Comparison of ENCODE assay signal across 13 cellular contexts in the genomic region with DNA sequence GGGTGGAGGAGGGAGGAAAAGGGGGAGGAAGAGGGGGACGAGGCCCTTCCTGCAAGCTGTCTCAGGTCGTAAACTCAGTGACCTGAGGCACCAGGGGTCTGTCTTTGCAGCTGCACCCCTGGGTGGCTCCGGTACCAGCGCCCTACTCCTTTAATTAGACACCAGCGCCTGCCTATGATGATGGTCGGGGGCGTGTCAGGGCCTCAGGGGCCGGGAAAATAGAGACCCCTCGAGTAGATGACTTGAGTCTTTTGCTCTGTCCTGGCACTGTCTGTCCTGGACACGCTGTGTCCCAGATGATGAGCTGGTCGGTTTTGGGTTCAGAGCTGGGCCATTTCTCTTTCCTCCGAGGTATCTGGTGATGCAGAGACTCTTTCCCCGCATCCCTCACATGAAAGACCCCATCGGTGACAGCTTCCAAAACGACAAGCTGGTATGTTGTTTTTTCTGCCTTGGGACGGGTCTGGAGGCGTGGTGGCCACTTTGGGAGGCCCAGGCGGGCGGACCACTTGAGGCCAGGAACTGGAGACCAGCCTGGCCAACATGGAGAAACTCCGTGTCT. TPM values are rescaled to one million over a fixed set of nuclear protein-coding genes. Genes with fewer than 3 reads are reported as not detected.
A peak's percentile ranks its signal among the peaks of the same experiment; 100 is the strongest.
DNase-seq lines count a peak whose midpoint lies in the region; ATAC-seq and TF ChIP-seq lines count a peak whose summit lies in the region.
"Had no signal": no experiment of that assay in that cellular context is flagged by ENCODE, and none has a peak within 500 bp of the region (broad histone marks: within the 10 kb centered on the region; RNA-seq: fewer than 3 reads in every experiment).

No MANE protein-coding gene starts in this region.

- H3K9me3 ChIP-seq in IMR-90 (ENCODE audit: control insufficient read depth, insufficient read depth, low read length), result no peaks in the 10 kb centered on the region

- no peak overlapping the region for H3K27ac Mint-ChIP-seq in activated T-cell treated with anti-CD3 and anti-CD28 coated beads, Interleukin-2, amount 50 U/mL, for 72 hours
- no peak overlapping the region for H3K27ac Mint-ChIP-seq in stimulated activated effector memory CD8-positive, alpha-beta T cell treated with anti-CD3 and anti-CD28 coated beads, Interleukin-12 subunit alpha, Interleukin-12 subunit beta, amount 100 ng/mL, for 72 hours

- H2BK15ac ChIP-seq in IMR-90 (ENCODE audit: low read depth, low read length), result no peak overlapping the region

- no peaks in the 10 kb centered on the region for H3K9me1 ChIP-seq in IMR-90 (ENCODE audit: insufficient read depth, low read length)

- TF ChIP-seq POLR2A in IMR-90 (IDR thresholded peaks at IDR 0.05; ENCODE audit: low read depth, low read length), result no peak

- no peak overlapping the region for H4K5ac ChIP-seq in IMR-90 (ENCODE audit: low read depth, low read length)

- peaks cover 3% of the 10 kb centered on the region for H3K4me1 Mint-ChIP-seq in activated T-cell treated with anti-CD3 and anti-CD28 coated beads, Interleukin-2, amount 50 U/mL, for 4 hours (ENCODE audit: low read depth)
- no peaks in the 10 kb centered on the region for H3K4me1 Mint-ChIP-seq in activated T-cell treated with anti-CD3 and anti-CD28 coated beads, Interleukin-2, amount 50 U/mL, for 72 hours (ENCODE audit: low read depth)
- H3K4me1 Mint-ChIP-seq in stimulated activated effector memory CD8-positive, alpha-beta T cell treated with anti-CD3 and anti-CD28 coated beads, Interleukin-12 subunit alpha, Interleukin-12 subunit beta, amount 100 ng/mL, for 72 hours, result no peaks in the 10 kb centered on the region

- no peak overlapping the region for H3K9ac ChIP-seq in IMR-90 (ENCODE audit: low read depth, low read length)

- H3K23ac ChIP-seq in IMR-90 (ENCODE audit: low read depth, low read length), result no peak overlapping the region

- H3K27ac ChIP-seq in IMR-90 (ENCODE audit: insufficient read depth, low read length), result no peak overlapping the region

- no peaks in the 10 kb centered on the region for H3K27me3 Mint-ChIP-seq in activated T-cell treated with anti-CD3 and anti-CD28 coated beads, Interleukin-2, amount 50 U/mL, for 4 hours (ENCODE audit: low read depth)
- no peaks in the 10 kb centered on the region for H3K27me3 Mint-ChIP-seq in activated T-cell treated with anti-CD3 and anti-CD28 coated beads, Interleukin-2, amount 50 U/mL, for 72 hours (ENCODE audit: low read depth)
- H3K27me3 Mint-ChIP-seq: activated naive CD8-positive, alpha-beta T cell had no signal

- no peak overlapping the region for H3K4me2 ChIP-seq in IMR-90 (ENCODE audit: low read depth, low read length)

- no peak for TF ChIP-seq CTCF in IMR-90 (conservative IDR thresholded peaks at IDR 0.05; ENCODE audit: low read depth, low read length)

- peaks cover 17% of the 10 kb centered on the region for H3K36me3 ChIP-seq in IMR-90 (ENCODE audit: control insufficient read depth, insufficient read depth, low read length)

- no peak overlapping the region for H3K4me3 Mint-ChIP-seq in activated T-cell treated with anti-CD3 and anti-CD28 coated beads, Interleukin-2, amount 50 U/mL, for 4 hours
- no peak overlapping the region for H3K4me3 Mint-ChIP-seq in activated T-cell treated with anti-CD3 and anti-CD28 coated beads, Interleukin-2, amount 50 U/mL, for 72 hours
- no peak overlapping the region for H3K4me3 Mint-ChIP-seq in stimulated activated effector memory CD8-positive, alpha-beta T cell treated with anti-CD3 and anti-CD28 coated beads, Interleukin-12 subunit alpha, Interleukin-12 subunit beta, amount 100 ng/mL, for 72 hours
- H3K4me3 Mint-ChIP-seq: activated naive CD8-positive, alpha-beta T cell had no signal

- H3K79me1 ChIP-seq in IMR-90 (ENCODE audit: low read depth in 1 of 2, low read length in 2 of 2), result no peaks in the 10 kb centered on the region; a peak in 2 of 4 replicates

- in situ Hi-C loops in IMR-90 (cut with MboI; ENCODE audit: low sequenced_read_pairs), result no loop called here

- H2AK9ac ChIP-seq in IMR-90 (replicated peaks; ENCODE audit: low read depth, low read length, poor library complexity), result peak overlapping the region; percentile 55

- H4K20me1 ChIP-seq in IMR-90 (ENCODE audit: insufficient read depth, low read length), result peaks cover 25% of the 10 kb centered on the region

- no peak overlapping the region for H2AFZ ChIP-seq in IMR-90 (replicated peaks; ENCODE audit: low read length, poor library complexity)

- no peak overlapping the region for H3K4me3 ChIP-seq in IMR-90 (ENCODE audit: insufficient read depth, low read depth, low read length)
- H3K4me3 ChIP-seq: lung had no signal

- BruUV-seq in IMR-90 (replicated peaks; lab: Mats Ljungman, UMichigan), result no TSS peak

- intact Hi-C loops in IMR-90 (cut with micrococcal nuclease), result loop anchor here (5.0 kb wide), 1 partner anchor 133 kb away; no protein-coding TSS in a partner anchor

- no peak overlapping the region for H3K14ac ChIP-seq in IMR-90 (replicated peaks; ENCODE audit: low read depth, low read length)

- CTCF ChIA-PET in IMR-90 (lab: Yijun Ruan, JAX), result no interaction called here

- no peaks in the 10 kb centered on the region for H3K9me3 Mint-ChIP-seq in activated T-cell treated with anti-CD3 and anti-CD28 coated beads, Interleukin-2, amount 50 U/mL, for 4 hours
- no peaks in the 10 kb centered on the region for H3K9me3 Mint-ChIP-seq in activated T-cell treated with anti-CD3 and anti-CD28 coated beads, Interleukin-2, amount 50 U/mL, for 72 hours
- H3K9me3 Mint-ChIP-seq in stimulated activated effector memory CD8-positive, alpha-beta T cell treated with anti-CD3 and anti-CD28 coated beads, Interleukin-12 subunit alpha, Interleukin-12 subunit beta, amount 100 ng/mL, for 72 hours, result no peaks in the 10 kb centered on the region

- TF ChIP-seq RAD21 in IMR-90 (IDR thresholded peaks at IDR 0.05; ENCODE audit: low read length), result no peak

- POLR2A ChIA-PET in IMR-90 (lab: Charles Lee; ENCODE audit: unreplicated experiment), result no interaction called here

- H3K4ac ChIP-seq in IMR-90 (ENCODE audit: low read depth, low read length), result no peak overlapping the region

- no peaks in the 10 kb centered on the region for H3K27me3 ChIP-seq in IMR-90 (ENCODE audit: control insufficient read depth, insufficient read depth, low read length)

- H4K8ac ChIP-seq in IMR-90 (ENCODE audit: low read depth in 2 of 2, low read length in 2 of 2), result no peak overlapping the region

- no peak overlapping the region for H2AK5ac ChIP-seq in IMR-90 (ENCODE audit: low read depth, low read length)

- no peak overlapping the region for H2BK5ac ChIP-seq in IMR-90 (ENCODE audit: low read depth, low read length, poor library complexity, severe bottlenecking)

- peak; percentile 13 to 15 for ATAC-seq in activated T-cell treated with anti-CD3 and anti-CD28 coated beads, Interleukin-2, amount 50 U/mL, for 4 hours
- no peak for ATAC-seq in activated T-cell treated with anti-CD3 and anti-CD28 coated beads, Interleukin-2, amount 50 U/mL, for 72 hours (replicated peaks in 1 of 2)
- ATAC-seq in IMR-90 (ENCODE audit: low read depth), result peak; percentile 10
- peak; percentile 33 for ATAC-seq in esophagus mucosa
- ATAC-seq in stimulated activated effector memory CD8-positive, alpha-beta T cell treated with anti-CD3 and anti-CD28 coated beads, Interleukin-12 subunit alpha, Interleukin-12 subunit beta, amount 100 ng/mL, for 72 hours, result peak; percentile 12
- ATAC-seq in GM21390 (IDR thresholded peaks at IDR 0.05; ENCODE audit: unreplicated experiment), result no peak
- no peak for ATAC-seq in HG03342 (IDR thresholded peaks at IDR 0.05; ENCODE audit: unreplicated experiment)

- H3K36me3 Mint-ChIP-seq in activated T-cell treated with anti-CD3 and anti-CD28 coated beads, Interleukin-2, amount 50 U/mL, for 4 hours (ENCODE audit: insufficient read depth), result peaks cover 18% of the 10 kb centered on the region
- peaks cover 3 to 14% of the 10 kb centered on the region in 2 donors for H3K36me3 Mint-ChIP-seq in activated T-cell treated with anti-CD3 and anti-CD28 coated beads, Interleukin-2, amount 50 U/mL, for 72 hours (ENCODE audit: insufficient read depth in 2 of 2)
- H3K36me3 Mint-ChIP-seq in stimulated activated effector memory CD8-positive, alpha-beta T cell treated with anti-CD3 and anti-CD28 coated beads, Interleukin-12 subunit alpha, Interleukin-12 subunit beta, amount 100 ng/mL, for 72 hours, result peaks cover 71% of the 10 kb centered on the region
- H3K36me3 Mint-ChIP-seq: activated naive CD8-positive, alpha-beta T cell had no signal

- no peak overlapping the region for H4K91ac ChIP-seq in IMR-90 (ENCODE audit: insufficient read depth, low read depth, low read length)

- 72% methylated on average over 7 of the region's 20 CpGs; no CpG with 5 or more reads in 1 of the 2 experiments for WGBS in IMR-90 (ENCODE audit: extremely low coverage in 2 of 2, insufficient read length in 1 of 2), 2 experiments

- no peak overlapping the region for H2BK20ac ChIP-seq in IMR-90 (ENCODE audit: low read depth, low read length)

- H2BK120ac ChIP-seq in IMR-90 (ENCODE audit: low read depth, low read length), result no peak overlapping the region

- dilution Hi-C loops in IMR-90 (cut with HindIII; ENCODE audit: low sequenced_read_pairs, unreplicated experiment), result no loop called here

- no peak for DNase-seq in activated T-cell treated with anti-CD3 and anti-CD28 coated beads, Interleukin-2, amount 50 U/mL, for 4 hours
- no peak for DNase-seq in activated T-cell treated with anti-CD3 and anti-CD28 coated beads, Interleukin-2, amount 50 U/mL, for 72 hours
- DNase-seq in IMR-90, result no peak
- DNase-seq in stimulated activated effector memory CD8-positive, alpha-beta T cell treated with anti-CD3 and anti-CD28 coated beads, Interleukin-12 subunit alpha, Interleukin-12 subunit beta, amount 100 ng/mL, for 72 hours (ENCODE audit: low spot score in 2 of 2), result peak in 1 of 2 donors; percentile 62
- no peak for DNase-seq in A172 (ENCODE audit: low spot score)
- DNase-seq: dermis blood vessel endothelial cell, foreskin melanocyte, NCI-H1436 had no signal

- H3K18ac ChIP-seq in IMR-90 (ENCODE audit: low read depth, low read length), result no peak overlapping the region

- no peak overlapping the region for H3K56ac ChIP-seq in IMR-90 (ENCODE audit: extremely low read depth, insufficient read depth, low read length)

- H3K4me1 ChIP-seq in IMR-90 (ENCODE audit: control insufficient read depth, insufficient read depth, low read length), result peaks cover 2% of the 10 kb centered on the region; the same call in 1 of the 2 replicates

RNA-seq across cellular contexts. Expression of gene SLC25A6, which starts 11.2 kb away (rescaled TPM):
- total RNA-seq in activated T-cell treated with anti-CD3 and anti-CD28 coated beads, Interleukin-2, amount 50 U/mL, for 4 hours, result 100 to 1,000 TPM; 518 to 544 (median 518) TPM
- total RNA-seq in activated T-cell treated with anti-CD3 and anti-CD28 coated beads, Interleukin-2, amount 50 U/mL, for 72 hours, result 100 to 1,000 TPM; 402 to 411 TPM
- total RNA-seq in IMR-90 (2012; rRNA removed), result 166 and 264 TPM in 2 replicates
- 565 and 615 TPM in 2 replicates for polyA plus RNA-seq in IMR-90 (2012; rRNA removed)
- polyA plus RNA-seq in IMR-90 (2012; cell fraction: cytosol; rRNA removed), result 672 and 1,125 TPM in 2 replicates
- 304 and 505 TPM in 2 replicates for polyA plus RNA-seq in IMR-90 (2012; cell fraction: nucleus; rRNA removed; ENCODE audit: low replicate concordance)
- total RNA-seq in esophagus mucosa, result 294 TPM
- 121 and 163 TPM in 2 replicates for total RNA-seq in A172 (2014; rRNA removed; shearing (Covaris generic))

RNA-seq across cellular contexts. Expression of gene IL3RA, which starts 44.2 kb away (rescaled TPM):
- total RNA-seq in activated T-cell treated with anti-CD3 and anti-CD28 coated beads, Interleukin-2, amount 50 U/mL, for 4 hours, result under 1 TPM; 0.34 to 0.76 (median 0.76) TPM
- total RNA-seq in activated T-cell treated with anti-CD3 and anti-CD28 coated beads, Interleukin-2, amount 50 U/mL, for 72 hours, result 1 to 10 TPM; 1.5 to 7.5 TPM
- not detected in 2 replicates for total RNA-seq in IMR-90 (2012; rRNA removed)
- not detected in 2 replicates for polyA plus RNA-seq in IMR-90 (2012; rRNA removed)
- not detected in 2 replicates for polyA plus RNA-seq in IMR-90 (2012; cell fraction: cytosol; rRNA removed)
- polyA plus RNA-seq in IMR-90 (2012; cell fraction: nucleus; rRNA removed; ENCODE audit: low replicate concordance), result not detected in 2 replicates
- 1.2 TPM for total RNA-seq in esophagus mucosa
- not detected in 2 replicates for total RNA-seq in A172 (2014; rRNA removed; shearing (Covaris generic))

Comparison
In these comparisons a context has a peak if more than half of its experiments do, and no peak if none do; other contexts are left out.
1. ATAC-seq: peak in activated T-cell treated with anti-CD3 and anti-CD28 coated beads, Interleukin-2, amount 50 U/mL, for 4 hours (2 of 2), IMR-90 (single experiment), esophagus mucosa (single experiment) and stimulated activated effector memory CD8-positive, alpha-beta T cell treated with anti-CD3 and anti-CD28 coated beads, Interleukin-12 subunit alpha, Interleukin-12 subunit beta, amount 100 ng/mL, for 72 hours (single experiment); none in activated T-cell treated with anti-CD3 and anti-CD28 coated beads, Interleukin-2, amount 50 U/mL, for 72 hours (0 of 2), GM21390 (single experiment) and HG03342 (single experiment).